In genomic region chr6:78157606-78158005, GRCh38 we compare ENCODE assay signal across 34 cellular contexts.
"Had no signal": no experiment of that assay in that cellular context is flagged by ENCODE, and none has a peak within 500 bp of the region (broad histone marks: within the 10 kb centered on the region; RNA-seq: fewer than 3 reads in every experiment).

No MANE protein-coding gene starts in this region.

- DNase-seq: activated CD4-positive, alpha-beta memory T cell treated with anti-CD3 and anti-CD28 coated beads, Interleukin-2, amount 10 ng/mL, durations not matched to agents 7 days and 5 days; activated CD4-positive, alpha-beta T cell treated with anti-CD3 and anti-CD28 coated beads for 36 hours; activated CD4-positive, alpha-beta T cell treated with anti-CD3 and anti-CD28 coated beads, Interleukin-2, amount 10 ng/mL, durations not matched to agents 7 days and 5 days; activated CD8-positive, alpha-beta memory T cell treated with anti-CD3 and anti-CD28 coated beads for 24 hours; activated CD8-positive, alpha-beta memory T cell treated with anti-CD3 and anti-CD28 coated beads, Interleukin-2, amount 10 ng/mL, durations not matched to agents 7 days and 5 days; activated CD8-positive, alpha-beta memory T cell treated with anti-CD3 and anti-CD28 coated beads, Interleukin-2, amount 50 U/mL, for 48 hours; activated effector memory CD4-positive, alpha-beta T cell treated with Interleukin-2 at 50 U/mL for 16 hours; activated naive CD4-positive, alpha-beta T cell; activated naive CD4-positive, alpha-beta T cell treated with anti-CD3 and anti-CD28 coated beads, Interleukin-2, amount 50 U/mL, for 16 hours; activated naive CD8-positive, alpha-beta T cell treated with anti-CD3 and anti-CD28 coated beads for 36 hours; activated T-cell treated with anti-CD3 and anti-CD28 coated beads, Interleukin-2, amount 50 U/mL, for 48 hours; amniotic stem cell; aorta; brain microvascular endothelial cell; central memory CD4-positive, alpha-beta T cell; Karpas-422; KBM-7; NCI-H1105; NCI-H1436; NCI-H1694; NCI-H2029 treated with DMSO at 0.1 percent for 48 hours; NCI-H2107; NCI-H2171; NCI-H510A; NCI-H526; NCI-H748 treated with DMSO at 0.1 percent for 48 hours; NK-92 treated with Interleukin-12 subunit alpha and Interleukin-12 subunit beta, amount 100 ng/mL, for 24 hours; PC-9; Right ventricle myocardium superior had no signal

- H3K4me3 ChIP-seq: PC-9, SK-N-MC had no signal

- H3K4me1 Mint-ChIP-seq: activated CD4-positive, alpha-beta memory T cell treated with anti-CD3 and anti-CD28 coated beads, Interleukin-2, amount 10 ng/mL, durations not matched to agents 7 days and 5 days; activated CD4-positive, alpha-beta T cell treated with anti-CD3 and anti-CD28 coated beads for 36 hours; activated CD4-positive, alpha-beta T cell treated with anti-CD3 and anti-CD28 coated beads, Interleukin-2, amount 10 ng/mL, durations not matched to agents 7 days and 5 days; activated CD8-positive, alpha-beta memory T cell treated with anti-CD3 and anti-CD28 coated beads, Interleukin-2, amount 10 ng/mL, durations not matched to agents 7 days and 5 days; activated naive CD8-positive, alpha-beta T cell treated with anti-CD3 and anti-CD28 coated beads for 36 hours had no signal

- H3K27ac Mint-ChIP-seq: activated CD4-positive, alpha-beta memory T cell treated with anti-CD3 and anti-CD28 coated beads, Interleukin-2, amount 10 ng/mL, durations not matched to agents 7 days and 5 days; activated CD4-positive, alpha-beta T cell treated with anti-CD3 and anti-CD28 coated beads for 36 hours; activated CD4-positive, alpha-beta T cell treated with anti-CD3 and anti-CD28 coated beads, Interleukin-2, amount 10 ng/mL, durations not matched to agents 7 days and 5 days; activated CD8-positive, alpha-beta memory T cell treated with anti-CD3 and anti-CD28 coated beads, Interleukin-2, amount 10 ng/mL, durations not matched to agents 7 days and 5 days; activated naive CD8-positive, alpha-beta T cell treated with anti-CD3 and anti-CD28 coated beads for 36 hours; T-helper 2 cell treated with Interferon-gamma antibody and Interleukin-4, amounts not matched to agents 5 μg/mL and 100 μg/mL, for 36 hours had no signal

- H3K27ac ChIP-seq: brain microvascular endothelial cell, PC-9, RWPE1, SK-N-MC had no signal

- H3K27me3 Mint-ChIP-seq: activated CD4-positive, alpha-beta memory T cell treated with anti-CD3 and anti-CD28 coated beads, Interleukin-2, amount 10 ng/mL, durations not matched to agents 7 days and 5 days; activated CD4-positive, alpha-beta T cell treated with anti-CD3 and anti-CD28 coated beads for 36 hours; activated CD4-positive, alpha-beta T cell treated with anti-CD3 and anti-CD28 coated beads, Interleukin-2, amount 10 ng/mL, durations not matched to agents 7 days and 5 days; activated CD8-positive, alpha-beta memory T cell treated with anti-CD3 and anti-CD28 coated beads, Interleukin-2, amount 10 ng/mL, durations not matched to agents 7 days and 5 days; activated naive CD8-positive, alpha-beta T cell treated with anti-CD3 and anti-CD28 coated beads for 36 hours had no signal

- H3K36me3 Mint-ChIP-seq: activated CD8-positive, alpha-beta memory T cell treated with anti-CD3 and anti-CD28 coated beads, Interleukin-2, amount 10 ng/mL, durations not matched to agents 7 days and 5 days; activated naive CD8-positive, alpha-beta T cell treated with anti-CD3 and anti-CD28 coated beads for 36 hours had no signal

- H3K4me3 Mint-ChIP-seq: activated CD4-positive, alpha-beta memory T cell treated with anti-CD3 and anti-CD28 coated beads, Interleukin-2, amount 10 ng/mL, durations not matched to agents 7 days and 5 days; activated CD4-positive, alpha-beta T cell treated with anti-CD3 and anti-CD28 coated beads for 36 hours; activated CD4-positive, alpha-beta T cell treated with anti-CD3 and anti-CD28 coated beads, Interleukin-2, amount 10 ng/mL, durations not matched to agents 7 days and 5 days; activated CD8-positive, alpha-beta memory T cell treated with anti-CD3 and anti-CD28 coated beads, Interleukin-2, amount 10 ng/mL, durations not matched to agents 7 days and 5 days; activated naive CD8-positive, alpha-beta T cell treated with anti-CD3 and anti-CD28 coated beads for 36 hours; T-helper 2 cell treated with Interferon-gamma antibody and Interleukin-4, amounts not matched to agents 5 μg/mL and 100 μg/mL, for 36 hours had no signal

- H2AFZ ChIP-seq: PC-9 had no signal

- H3K36me3 ChIP-seq: brain microvascular endothelial cell had no signal

- H3K27me3 ChIP-seq: brain microvascular endothelial cell had no signal

- FAIRE-seq: RCC 7860, TTC549 had no signal

- H3K4me2 ChIP-seq: PC-9 had no signal
